ENCODE assay signal across 13 cellular contexts in genomic region chr1:109919271-109919670, GRCh38.
"Had no signal": no experiment of that assay in that cellular context is flagged by ENCODE, and none has a peak within 500 bp of the region (broad histone marks: within the 10 kb centered on the region; RNA-seq: fewer than 3 reads in every experiment).

No MANE protein-coding gene starts in this region.

- H3K27ac Mint-ChIP-seq: mesothelial cell of epicardium had no signal

- H3K9me3 Mint-ChIP-seq: mesothelial cell of epicardium, neural crest cell had no signal

- ATAC-seq: gastroesophageal sphincter had no signal

- H3K4me1 ChIP-seq: colonic mucosa, parathyroid adenoma, uterus had no signal

- H3K36me3 ChIP-seq: colonic mucosa, uterus had no signal

- H3K27me3 ChIP-seq: colonic mucosa, gastroesophageal sphincter, thyroid gland, uterus had no signal

- H3K4me3 ChIP-seq: colonic mucosa, gastroesophageal sphincter, thyroid gland, uterus had no signal

- DNase-seq: activated CD4-positive, alpha-beta T cell treated with anti-CD3 and anti-CD28 coated beads, Interleukin-2, amount 50 U/mL, for 4 hours; activated naive CD4-positive, alpha-beta T cell treated with Interleukin-2 at 50 U/mL for 16 hours; activated T-cell treated with anti-CD3 and anti-CD28 coated beads, Interleukin-2, amount 50 U/mL, for 48 hours; caudate nucleus; colonic mucosa; kidney; small intestine; thyroid gland; uterus had no signal

- H3K9me3 ChIP-seq: colonic mucosa, gastroesophageal sphincter, thyroid gland, uterus had no signal

- H3K4me3 Mint-ChIP-seq: mesothelial cell of epicardium, neural crest cell had no signal

- H3K27ac ChIP-seq: colonic mucosa, parathyroid adenoma, thyroid gland, uterus had no signal
